8 cellular contexts compared by ENCODE assay signal in genomic region chr16:81831722-81832126, GRCh38. TPM values are rescaled to one million over a fixed set of nuclear protein-coding genes. Genes with fewer than 3 reads are reported as not detected.
DNase-seq lines count a peak whose midpoint lies in the region; ATAC-seq, FAIRE-seq and TF ChIP-seq lines count a peak whose summit lies in the region.

No MANE protein-coding gene starts in this region.

- TF ChIP-seq EP300 in stomach (IDR thresholded peaks at IDR 0.05): no peak

- H3K4me3 ChIP-seq in HL-60 (replicated peaks; ENCODE audit: insufficient read depth, low read length): no peak overlapping the region
- no peak overlapping the region for H3K4me3 ChIP-seq in stomach
- H3K4me3 ChIP-seq in kidney (ENCODE audit: low read length in 2 of 2): no peak overlapping the region

- POLR2A ChIA-PET in GM10248 (lab: Yijun Ruan, JAX): interaction anchor here (1.0 to 1.2 kb wide), 2 partner anchors 8 to 33 kb away, joined by 3 to 7 read pairs; no protein-coding TSS in a partner anchor

- peak overlapping the region; percentile 91 for H3K27ac ChIP-seq in HL-60 (replicated peaks)
- peak overlapping the region in 2 of 5 donors; percentile 58 to 60 for H3K27ac ChIP-seq in stomach
- H3K27ac ChIP-seq in kidney (ENCODE audit: low read depth in 2 of 2, low read length in 2 of 2): no peak overlapping the region

- no peaks in the 10 kb centered on the region for H3K27me3 ChIP-seq in HL-60 (ENCODE audit: insufficient read depth, poor library complexity, severe bottlenecking)
- H3K27me3 ChIP-seq in stomach: no peaks in the 10 kb centered on the region

- H3K4me1 ChIP-seq in stomach (peaks cover 0 to 32% (median 9%) of the 10 kb centered on the region in 4 donors), kidney (ENCODE audit: control insufficient read depth in 1 of 2, insufficient read depth in 1 of 2, low read depth in 1 of 2, low read length in 2 of 2) (peaks cover 4 to 7% of the 10 kb centered on the region in 2 donors)

- H3K9ac ChIP-seq in kidney (ENCODE audit: low read length in 2 of 2): no peak overlapping the region

- TF ChIP-seq CTCF in GM10248 (IDR thresholded peaks at IDR 0.05; ENCODE audit: control extremely low read depth, extremely low read depth, low read depth, missing control alignments): no peak
- no peak for TF ChIP-seq CTCF in HL-60 (IDR thresholded peaks at IDR 0.05; ENCODE audit: insufficient read depth, low read length)
- TF ChIP-seq CTCF in stomach (IDR thresholded peaks at IDR 0.05): no peak
- no peak for TF ChIP-seq CTCF in kidney (IDR thresholded peaks at IDR 0.05; ENCODE audit: borderline replicate concordance, extremely low read depth, insufficient read depth)

- intact Hi-C loops in stomach (cut with DNase I; ENCODE audit: low total_unique reads) (no loop called here), kidney (cut with DNase I) (no loop called here)

- peak; percentile 59 for ATAC-seq in GM21390 (IDR thresholded peaks at IDR 0.05; ENCODE audit: unreplicated experiment)

- 69 to 84% (median 74%) methylated on average over 5 to 8 of the region's 8 CpGs for WGBS in stomach, 5 donors

- H3K36me3 ChIP-seq in stomach (no peaks in the 10 kb centered on the region), kidney (ENCODE audit: control insufficient read depth in 1 of 2, insufficient read depth in 2 of 2, low read length in 2 of 2) (no peaks in the 10 kb centered on the region)

- no peak for TF ChIP-seq POLR2A in stomach (IDR thresholded peaks at IDR 0.05)

- no peaks in the 10 kb centered on the region for H3K9me3 ChIP-seq in stomach
- no peaks in the 10 kb centered on the region for H3K9me3 ChIP-seq in kidney (ENCODE audit: control insufficient read depth in 1 of 2, low read length in 2 of 2)

- CTCF ChIA-PET in GM10248 (lab: Yijun Ruan, JAX): interaction anchor here (0.8 to 2.5 kb wide), 7 partner anchors 8 to 79 kb away, joined by 3 to 6 read pairs (median 3); no protein-coding TSS in a partner anchor

- peak; percentile 81 for DNase-seq in GM10248 (ENCODE audit: extremely low spot score)
- peak; percentile 76 to 95 for DNase-seq in HL-60 (ENCODE audit: low read depth in 1 of 2, low spot score in 1 of 2)
- peak; percentile 3 to 55 (median 39) for DNase-seq in activated CD8-positive, alpha-beta memory T cell treated with anti-CD3 and anti-CD28 coated beads for 48 hours (ENCODE audit: low read depth in 2 of 3, low spot score in 2 of 3)
- DNase-seq in islet precursor cell: peak; percentile 70
- DNase-seq in stomach: peak; percentile 62
- no peak for DNase-seq in kidney
- no peak for DNase-seq in T-helper 9 cell

- no peak for FAIRE-seq in kidney (lab: Jason Lieb, UNC)

RNA-seq across cellular contexts. Expression of gene PLCG2, which starts 52.6 kb away (rescaled TPM):
- total RNA-seq in stomach: 10 to 100 TPM in 4 of 5 donors, 1 to 10 TPM in 1; 8.1 to 68.5 (median 14.6) TPM
- polyA plus RNA-seq in stomach: 1 to 10 TPM in 2 of 3 donors, under 1 TPM in 1; 0.87 to 4.1 (median 2.0) TPM
- total RNA-seq in kidney: 50.7 TPM
- 55.6 TPM for polyA plus RNA-seq in kidney (ENCODE audit: insufficient read depth, low read depth, low replicate concordance)

Comparison
In these comparisons a context has a peak if more than half of its experiments do, and no peak if none do; other contexts are left out.
1. DNase-seq: peak in GM10248 (single experiment), HL-60 (2 of 2), activated CD8-positive, alpha-beta memory T cell treated with anti-CD3 and anti-CD28 coated beads for 48 hours (3 of 3), islet precursor cell (single experiment) and stomach (single experiment); none in kidney (single experiment) and T-helper 9 cell (single experiment).